In the genomic region with DNA sequence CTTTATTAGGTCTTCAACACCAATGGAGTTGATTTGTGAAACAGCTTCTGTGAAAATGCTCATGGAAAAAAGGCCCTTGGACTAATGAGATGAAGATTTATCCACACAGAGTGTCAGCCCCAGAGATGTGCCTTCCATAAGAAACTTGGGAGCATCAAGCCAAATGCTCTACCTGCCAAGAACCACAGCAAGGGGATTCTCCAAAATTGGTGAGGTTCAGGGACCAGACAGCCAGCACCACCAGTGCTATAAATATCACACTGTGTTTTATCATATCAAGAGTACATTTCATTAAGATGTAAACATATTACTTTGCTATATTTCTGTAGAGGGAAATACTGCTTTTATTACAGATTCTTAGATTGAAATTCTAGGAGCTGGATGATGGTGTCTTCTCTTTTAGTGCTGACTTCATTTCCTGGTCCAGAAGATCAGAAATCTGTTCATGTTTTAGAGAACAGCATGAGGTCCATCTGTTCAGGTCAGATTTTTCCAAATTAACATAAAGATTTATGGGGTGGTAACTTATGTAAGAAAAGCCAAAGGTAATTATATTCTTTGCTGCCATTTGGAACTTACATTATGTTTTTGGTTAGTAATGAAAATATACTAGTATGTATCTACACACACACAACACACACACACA, we compare ENCODE assay signal across 20 cellular contexts. TPM values are rescaled to one million over a fixed set of nuclear protein-coding genes. Genes with fewer than 3 reads are reported as not detected.
A peak's percentile ranks its signal among the peaks of the same experiment; 100 is the strongest.
DNase-seq lines count a peak whose midpoint lies in the region; ATAC-seq and TF ChIP-seq lines count a peak whose summit lies in the region.
"Had no signal": no experiment of that assay in that cellular context is flagged by ENCODE, and none has a peak within 500 bp of the region (broad histone marks: within the 10 kb centered on the region; RNA-seq: fewer than 3 reads in every experiment).

No MANE protein-coding gene starts in this region.

- dilution Hi-C loops in mammary epithelial cell (cut with HindIII; ENCODE audit: low sequenced_read_pairs) = no loop called here

- H3K9me3 ChIP-seq in mammary epithelial cell (replicated peaks; ENCODE audit: insufficient read depth, low read length) = no peaks in the 10 kb centered on the region
- H3K9me3 ChIP-seq in esophagus muscularis mucosa = no peaks in the 10 kb centered on the region
- no peaks in the 10 kb centered on the region for H3K9me3 ChIP-seq in stomach smooth muscle (ENCODE audit: control insufficient read depth in 2 of 2, low read length in 2 of 2)
- H3K9me3 ChIP-seq: BLaER1 treated with 17β-estradiol and CSF1 and Interleukin-3, amounts not matched to agents 10 nM and 100 nM; breast epithelium; thoracic aorta had no signal

- H3K4me3 Mint-ChIP-seq in MCF 10A (ENCODE audit: unreplicated experiment) = no peak overlapping the region
- H3K4me3 Mint-ChIP-seq: activated naive CD8-positive, alpha-beta T cell treated with anti-CD3 and anti-CD28 coated beads, Interleukin-2, amount 50 U/mL, for 24 hours; T-cell had no signal

- CTCF ChIA-PET in MCF 10A (lab: Yijun Ruan, JAX) (interaction anchor here (1.4 kb wide), 1 partner anchor 177 kb away, joined by 3 read pairs; no protein-coding TSS in a partner anchor), mammary epithelial cell (lab: Charles Lee; ENCODE audit: low non-redundant PET) (no interaction called here)

- no peak for TF ChIP-seq EP300 in esophagus muscularis mucosa (IDR thresholded peaks at IDR 0.05)

- POLR2A ChIA-PET in MCF 10A (lab: Yijun Ruan, JAX) = interaction anchor here (0.8 to 0.9 kb wide), 2 partner anchors 25 kb away, joined by 3 read pairs; partner anchors contain the start of gene NCK1

- TF ChIP-seq CTCF in MCF 10A (IDR thresholded peaks at IDR 0.05; ENCODE audit: unreplicated experiment) (no peak), mammary epithelial cell (conservative IDR thresholded peaks at IDR 0.05 in 1 of 2, IDR thresholded peaks at IDR 0.05 in 1 of 2; ENCODE audit: extremely low read depth in 1 of 2, insufficient read depth in 1 of 2, low read depth in 1 of 2, low read length in 2 of 2) (no peak), esophagus muscularis mucosa (IDR thresholded peaks at IDR 0.05) (no peak)

- H3K9ac ChIP-seq in mammary epithelial cell (ENCODE audit: insufficient read depth, low read length) (no peak overlapping the region), stomach smooth muscle (ENCODE audit: low read length in 2 of 2) (no peak overlapping the region)
- H3K9ac ChIP-seq: BLaER1 treated with 17β-estradiol and CSF1 and Interleukin-3, amounts not matched to agents 10 nM and 100 nM had no signal

- H3K27ac ChIP-seq in mammary epithelial cell (ENCODE audit: insufficient read depth, low read depth, low read length) = no peak overlapping the region
- peak overlapping the region; percentile 14 to 65 (median 48) for H3K27ac ChIP-seq in esophagus muscularis mucosa (replicated peaks in 1 of 4)
- H3K27ac ChIP-seq in stomach smooth muscle (ENCODE audit: low read length) = peak overlapping the region; percentile 55
- H3K27ac ChIP-seq: BLaER1 treated with 17β-estradiol and CSF1 and Interleukin-3, amounts not matched to agents 10 nM and 100 nM; breast epithelium; thoracic aorta had no signal

- no peak for DNase-seq in MCF 10A (ENCODE audit: unreplicated experiment)
- no peak for DNase-seq in mammary epithelial cell
- peak; percentile 54 to 91 for DNase-seq in NCI-H524 (lab: John Stamatoyannopoulos, UW)
- DNase-seq in esophagus muscularis mucosa (ENCODE audit: extremely low spot score) = no peak
- DNase-seq in H7 = no peak
- DNase-seq: activated CD8-positive, alpha-beta memory T cell treated with anti-CD3 and anti-CD28 coated beads, Interleukin-2, amount 50 U/mL, for 48 hours; activated effector memory CD4-positive, alpha-beta T cell treated with anti-CD3 and anti-CD28 coated beads, Interleukin-2, amount 50 U/mL, for 16 hours; activated naive CD8-positive, alpha-beta T cell treated with anti-CD3 and anti-CD28 coated beads, Interleukin-2, amount 50 U/mL, for 24 hours; GF-D8; Kasumi-1; NCI-H1092 treated with DMSO at 0.1 percent for 48 hours; NCI-H526; right cardiac atrium; T-cell had no signal

- H3K27me3 ChIP-seq in mammary epithelial cell (ENCODE audit: insufficient read depth, low read length) (no peaks in the 10 kb centered on the region), esophagus muscularis mucosa (no peaks in the 10 kb centered on the region), stomach smooth muscle (ENCODE audit: control insufficient read depth in 1 of 2, insufficient read depth in 2 of 2, low read length in 2 of 2) (no peaks in the 10 kb centered on the region), H7 (ENCODE audit: control insufficient read depth, insufficient read depth, low read length) (no peaks in the 10 kb centered on the region)
- H3K27me3 ChIP-seq: BLaER1 treated with 17β-estradiol and CSF1 and Interleukin-3, amounts not matched to agents 10 nM and 100 nM; breast epithelium had no signal

- no peaks in the 10 kb centered on the region for H3K79me2 ChIP-seq in mammary epithelial cell (ENCODE audit: insufficient read depth, low read length)

- H3K4me1 Mint-ChIP-seq in MCF 10A (ENCODE audit: insufficient read depth, unreplicated experiment) = peaks cover 38% of the 10 kb centered on the region

- no peaks in the 10 kb centered on the region for H4K20me1 ChIP-seq in mammary epithelial cell (ENCODE audit: insufficient read depth, low read length)
- H4K20me1 ChIP-seq: BLaER1 treated with 17β-estradiol and CSF1 and Interleukin-3, amounts not matched to agents 10 nM and 100 nM had no signal

- H3K4me1 ChIP-seq in mammary epithelial cell (ENCODE audit: insufficient read depth, low read length) = peaks cover 13% of the 10 kb centered on the region
- H3K4me1 ChIP-seq in esophagus muscularis mucosa = peaks cover 24 to 58% (median 51%) of the 10 kb centered on the region in 4 donors
- H3K4me1 ChIP-seq in stomach smooth muscle (ENCODE audit: control insufficient read depth, insufficient read depth, low read length) = peaks cover 27% of the 10 kb centered on the region
- H3K4me1 ChIP-seq: breast epithelium had no signal

- no peaks in the 10 kb centered on the region for H3K36me3 Mint-ChIP-seq in MCF 10A (ENCODE audit: insufficient read depth, unreplicated experiment)

- no peaks in the 10 kb centered on the region for H3K27me3 Mint-ChIP-seq in MCF 10A (ENCODE audit: insufficient read depth, unreplicated experiment)
- H3K27me3 Mint-ChIP-seq: activated naive CD8-positive, alpha-beta T cell treated with anti-CD3 and anti-CD28 coated beads, Interleukin-2, amount 50 U/mL, for 24 hours had no signal

- intact Hi-C loops in MCF 10A (cut with micrococcal nuclease) (no loop called here), mammary epithelial cell (cut with micrococcal nuclease) (no loop called here), esophagus muscularis mucosa (cut with DNase I) (no loop called here)

- H3K4me2 ChIP-seq in mammary epithelial cell (ENCODE audit: insufficient read depth, low read depth, low read length) = no peak overlapping the region

- TF ChIP-seq POLR2A in esophagus muscularis mucosa (IDR thresholded peaks at IDR 0.05; ENCODE audit: low read depth) = no peak

- peak overlapping the region; percentile 49 for H3K27ac Mint-ChIP-seq in MCF 10A (ENCODE audit: low read depth, unreplicated experiment)
- H3K27ac Mint-ChIP-seq: activated naive CD8-positive, alpha-beta T cell treated with anti-CD3 and anti-CD28 coated beads, Interleukin-2, amount 50 U/mL, for 24 hours; T-cell had no signal

- H2AFZ ChIP-seq in mammary epithelial cell (ENCODE audit: low read depth, low read length) = no peak overlapping the region

- H3K4me3 ChIP-seq in mammary epithelial cell (replicated peaks in 1 of 3; ENCODE audit: insufficient read depth in 1 of 3, low read depth in 2 of 3, low read length in 3 of 3) (no peak overlapping the region), esophagus muscularis mucosa (no peak overlapping the region), stomach smooth muscle (ENCODE audit: low read length in 2 of 2) (no peak overlapping the region), H7 (ENCODE audit: insufficient read depth, low read depth, low read length) (no peak overlapping the region)
- H3K4me3 ChIP-seq: BLaER1 treated with 17β-estradiol and CSF1 and Interleukin-3, amounts not matched to agents 10 nM and 100 nM; breast epithelium; thoracic aorta had no signal

- no peaks in the 10 kb centered on the region for H3K36me3 ChIP-seq in mammary epithelial cell (ENCODE audit: insufficient read depth, low read length)
- peaks cover 0 to 3% (median 0%) of the 10 kb centered on the region in 4 donors for H3K36me3 ChIP-seq in esophagus muscularis mucosa
- no peaks in the 10 kb centered on the region for H3K36me3 ChIP-seq in stomach smooth muscle (ENCODE audit: control insufficient read depth in 2 of 2, insufficient read depth in 2 of 2, low read length in 2 of 2)
- H3K36me3 ChIP-seq in H7 (replicated peaks; ENCODE audit: control insufficient read depth, insufficient read depth, low read length) = no peaks in the 10 kb centered on the region; the same call in 1 of the 2 replicates
- H3K36me3 ChIP-seq: breast epithelium, thoracic aorta had no signal

- ATAC-seq in GM21528 (IDR thresholded peaks at IDR 0.05; ENCODE audit: low FRiP score, unreplicated experiment) (no peak), HG03159 (IDR thresholded peaks at IDR 0.05; ENCODE audit: unreplicated experiment) (no peak)
- ATAC-seq: activated naive CD8-positive, alpha-beta T cell treated with anti-CD3 and anti-CD28 coated beads, Interleukin-2, amount 50 U/mL, for 24 hours; right cardiac atrium; T-cell had no signal

- in situ Hi-C loops in mammary epithelial cell (cut with MboI; ENCODE audit: low sequenced_read_pairs in 2 of 2) = no loop called here

- BruUV-seq in MCF 10A (replicated peaks; lab: Mats Ljungman, UMichigan) (no TSS peak), mammary epithelial cell (replicated peaks; lab: Mats Ljungman, UMichigan) (no TSS peak)

- H3K9me3 Mint-ChIP-seq in MCF 10A (ENCODE audit: unreplicated experiment) = no peaks in the 10 kb centered on the region
- H3K9me3 Mint-ChIP-seq: activated naive CD8-positive, alpha-beta T cell treated with anti-CD3 and anti-CD28 coated beads, Interleukin-2, amount 50 U/mL, for 24 hours; T-cell had no signal

RNA-seq across cellular contexts. Expression of gene SLC35G2, which starts 17.7 kb away (rescaled TPM):
- total RNA-seq in MCF 10A (2022) (7.6 and 8.5 TPM in 2 replicates), mammary epithelial cell (1 to 10 TPM; 3.9 to 6.0 TPM), esophagus muscularis mucosa (1 to 10 TPM; 2.9 to 6.4 (median 5.3) TPM)
- 3.9 TPM for polyA plus RNA-seq in mammary epithelial cell
- 7.3 TPM for polyA minus RNA-seq in mammary epithelial cell
- 6.7 and 7.2 TPM in 2 replicates for total RNA-seq in H7 (2014; rRNA removed; shearing (Covaris generic))

RNA-seq across cellular contexts. Expression of gene NCK1, which starts 25.4 kb away (rescaled TPM):
- 50.4 and 59.4 TPM in 2 replicates for total RNA-seq in MCF 10A (2022)
- 10 to 100 TPM; 46.2 to 47.0 TPM for total RNA-seq in mammary epithelial cell
- 33.0 TPM for polyA plus RNA-seq in mammary epithelial cell
- 25.1 TPM for polyA minus RNA-seq in mammary epithelial cell
- total RNA-seq in esophagus muscularis mucosa = 10 to 100 TPM; 28.9 to 54.0 (median 37.0) TPM
- 19.4 and 25.9 TPM in 2 replicates for total RNA-seq in H7 (2014; rRNA removed; shearing (Covaris generic))

Comparison
In these comparisons a context has a peak if more than half of its experiments do, and no peak if none do; other contexts are left out.
1. DNase-seq: peak in NCI-H524 (2 of 2); none in MCF 10A (single experiment), mammary epithelial cell (single experiment), esophagus muscularis mucosa (single experiment) and H7 (single experiment).